Comparison of ENCODE assay signal across 20 cellular contexts in the genomic region with DNA sequence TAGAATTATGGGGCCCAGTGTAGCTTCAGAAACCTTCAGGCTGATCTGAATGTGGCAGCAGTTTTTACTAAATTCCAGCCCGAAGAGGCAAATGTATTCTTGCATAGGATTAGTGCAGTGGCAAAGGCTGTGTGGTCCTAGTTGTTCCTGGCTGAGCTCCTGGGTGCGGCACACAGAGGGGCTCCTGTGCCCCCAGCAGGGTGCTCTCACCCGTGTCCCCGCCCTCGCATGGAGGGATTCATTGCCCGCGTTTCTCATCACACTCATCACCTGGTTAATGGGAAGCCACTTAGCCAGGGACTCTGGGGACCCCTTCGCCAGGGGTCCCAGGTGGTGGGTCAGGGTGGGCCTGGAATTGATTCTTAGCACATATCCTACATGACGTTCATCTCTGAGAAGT. TPM values are rescaled to one million over a fixed set of nuclear protein-coding genes. Genes with fewer than 3 reads are reported as not detected.
DNase-seq lines count a peak whose midpoint lies in the region; ATAC-seq, FAIRE-seq and TF ChIP-seq lines count a peak whose summit lies in the region.
"Had no signal": no experiment of that assay in that cellular context is flagged by ENCODE, and none has a peak within 500 bp of the region (broad histone marks: within the 10 kb centered on the region; RNA-seq: fewer than 3 reads in every experiment).

No MANE protein-coding gene starts in this region.

- TF ChIP-seq RAD21 in H1 (IDR thresholded peaks at IDR 0.05 in 1 of 2, conservative IDR thresholded peaks at IDR 0.05 in 1 of 2; ENCODE audit: low read depth in 2 of 2, low read length in 2 of 2) = no peak

- no peak overlapping the region for H3K14ac ChIP-seq in H1 (ENCODE audit: insufficient read length)

- no peak overlapping the region for H3K4ac ChIP-seq in H1 (replicated peaks; ENCODE audit: insufficient read length, low read depth, low read length)

- peaks cover 8% of the 10 kb centered on the region; the same call in 1 of the 2 replicates for H3K23me2 ChIP-seq in H1 (ENCODE audit: low read depth, low read length)

- no peak overlapping the region for H4K91ac ChIP-seq in H1 (replicated peaks; ENCODE audit: insufficient read length, low read length)

- H3K4me1 ChIP-seq in H1 (replicated peaks in 1 of 4; ENCODE audit: control insufficient read depth in 3 of 4, insufficient read depth in 4 of 4, low read length in 3 of 4) (peaks cover 0 to 12% (median 5%) of the 10 kb centered on the region in 4 experiments; a peak in 5 of 7 replicates), osteoblast (ENCODE audit: insufficient read depth, low read length) (no peaks in the 10 kb centered on the region), spleen (peaks cover 18 to 34% (median 27%) of the 10 kb centered on the region in 6 donors)
- H3K4me1 ChIP-seq: A549, HAP-1 had no signal

- no peaks in the 10 kb centered on the region for H3K9me3 ChIP-seq in H1 (ENCODE audit: insufficient read depth in 2 of 2, low read depth in 1 of 2, low read length in 1 of 2)
- H3K9me3 ChIP-seq in osteoblast (ENCODE audit: low read depth, low read length) = no peaks in the 10 kb centered on the region
- H3K9me3 ChIP-seq in spleen = no peaks in the 10 kb centered on the region
- H3K9me3 ChIP-seq: A549, HAP-1 had no signal

- H2AK5ac ChIP-seq in H1 (ENCODE audit: low read depth, low read length) = no peak overlapping the region

- H3K27ac ChIP-seq in H1 (ENCODE audit: low read depth, low read length) (no peak overlapping the region), osteoblast (ENCODE audit: low read depth, low read length) (no peak overlapping the region), spleen (no peak overlapping the region)
- H3K27ac ChIP-seq: 22Rv1, A549, C4-2B had no signal

- peak; percentile 31 for DNase-seq in activated effector memory CD4-positive, alpha-beta T cell treated with anti-CD3 and anti-CD28 coated beads, Interleukin-2, amount 50 U/mL, for 16 hours
- no peak for DNase-seq in activated effector memory CD4-positive, alpha-beta T cell treated with Interleukin-2 at 50 U/mL for 16 hours
- DNase-seq in H1 (ENCODE audit: low read depth in 1 of 2, low spot score in 2 of 2) (no peak), osteoblast (ENCODE audit: insufficient read length, low spot score, missing footprints) (peak; percentile 83), spleen (peak; percentile 55), EL (no peak)
- no peak for DNase-seq in stimulated activated CD4-positive, alpha-beta T cell treated with anti-CD3 and anti-CD28 coated beads, Interleukin-2, amount 100 ng/mL, for 48 hours
- DNase-seq: AML-193, DMS79 treated with DMSO at 0.1 percent for 48 hours had no signal

- H3K27me3 ChIP-seq in H1 (replicated peaks in 1 of 4; ENCODE audit: control insufficient read depth in 3 of 4, extremely low read depth in 1 of 4, insufficient read depth in 3 of 4, low read length in 3 of 4) (peaks cover 20 to 38% (median 37%) of the 10 kb centered on the region in 4 experiments), osteoblast (ENCODE audit: insufficient read depth, low read length) (peaks cover 39% of the 10 kb centered on the region), spleen (replicated peaks in 1 of 7) (peaks cover 0 to 45% (median 37%) of the 10 kb centered on the region in 7 donors)

- no peaks in the 10 kb centered on the region for H3K36me3 ChIP-seq in H1 (ENCODE audit: control insufficient read depth in 2 of 4, insufficient read depth in 4 of 4, low read length in 3 of 4)
- H3K36me3 ChIP-seq in osteoblast (ENCODE audit: insufficient read depth, low read length) = no peaks in the 10 kb centered on the region
- no peaks in the 10 kb centered on the region for H3K36me3 ChIP-seq in spleen
- H3K36me3 ChIP-seq: HAP-1 had no signal

- H4K20me1 ChIP-seq in H1 (replicated peaks in 1 of 2; ENCODE audit: control insufficient read depth in 1 of 2, insufficient read depth in 2 of 2, low read length in 2 of 2) (peaks cover under 1 to 6% of the 10 kb centered on the region in 2 experiments), osteoblast (ENCODE audit: insufficient read depth, low read length) (no peaks in the 10 kb centered on the region)

- H2AFZ ChIP-seq in H1 (ENCODE audit: low read length) = no peak overlapping the region
- H2AFZ ChIP-seq in osteoblast (ENCODE audit: low read length) = no peak overlapping the region

- H3K56ac ChIP-seq in H1 (replicated peaks; ENCODE audit: insufficient read length, low read depth, low read length) = no peak overlapping the region

- no peak for FAIRE-seq in H1 (lab: Jason Lieb, UNC)
- FAIRE-seq: A549, GM12878, GM19239 had no signal

- no peak overlapping the region for H2BK15ac ChIP-seq in H1 (ENCODE audit: low read length)

- H4K5ac ChIP-seq in H1 (ENCODE audit: insufficient read length, low read depth, low read length) = no peak overlapping the region

- CTCF ChIA-PET in H1 (lab: Charles Lee; ENCODE audit: partially characterized antibody) = no interaction called here

- H4K8ac ChIP-seq in H1 (ENCODE audit: extremely low read depth, insufficient read depth, low read length) = peak overlapping the region; percentile 51; the same call in 1 of the 2 replicates

- H2BK120ac ChIP-seq in H1 (replicated peaks; ENCODE audit: low read depth, low read length) = no peak overlapping the region

- TF ChIP-seq EP300 in H1 (IDR thresholded peaks at IDR 0.05; ENCODE audit: borderline replicate concordance in 1 of 2, low read depth in 2 of 2, low read length in 2 of 2) = no peak

- no peak overlapping the region for H2BK20ac ChIP-seq in H1 (ENCODE audit: low read length)

- H3K9ac ChIP-seq in H1 (replicated peaks in 1 of 4; ENCODE audit: extremely low read depth in 1 of 4, low read depth in 3 of 4, low read length in 3 of 4) = no peak overlapping the region

- H3K4me3 ChIP-seq in H1 (ENCODE audit: extremely low read depth in 1 of 4, insufficient read depth in 2 of 4, low read depth in 3 of 4, low read length in 4 of 4) (no peak overlapping the region), osteoblast (ENCODE audit: insufficient read depth, low read length) (no peak overlapping the region), spleen (no peak overlapping the region)
- H3K4me3 ChIP-seq: A549, GM12878, HAP-1 had no signal

- no peak for ATAC-seq in GM18858 (IDR thresholded peaks at IDR 0.05; ENCODE audit: unreplicated experiment)
- ATAC-seq: A549, GM12878 had no signal

- no peak overlapping the region for H2BK12ac ChIP-seq in H1 (ENCODE audit: low read depth, low read length)

- intact Hi-C loops in spleen (cut with DNase I; ENCODE audit: low total_unique reads) = no loop called here

- TF ChIP-seq POLR2A in H1 (IDR thresholded peaks at IDR 0.05; ENCODE audit: control extremely low read depth in 1 of 2, low read depth in 2 of 2, low read length in 2 of 2) = no peak
- TF ChIP-seq POLR2A in spleen (IDR thresholded peaks at IDR 0.05) = no peak

- H3K23ac ChIP-seq in H1 (ENCODE audit: insufficient read length) = no peak overlapping the region

- POLR2A ChIA-PET in H1 (lab: Charles Lee; ENCODE audit: partially characterized antibody) = no interaction called here

- H3K4me2 ChIP-seq in H1 (ENCODE audit: insufficient read depth in 1 of 2, low read depth in 2 of 2, low read length in 2 of 2) (no peak overlapping the region), osteoblast (ENCODE audit: insufficient read depth, low read length) (no peak overlapping the region)
- H3K4me2 ChIP-seq: A549 had no signal

- no peaks in the 10 kb centered on the region for H3K79me2 ChIP-seq in H1 (ENCODE audit: control insufficient read depth in 1 of 2, insufficient read depth in 2 of 2, low read length in 2 of 2)
- no peaks in the 10 kb centered on the region for H3K79me2 ChIP-seq in osteoblast (ENCODE audit: insufficient read depth, low read length)

- H2BK5ac ChIP-seq in H1 (ENCODE audit: low read depth, low read length) = no peak overlapping the region

- H3K18ac ChIP-seq in H1 (ENCODE audit: extremely low read depth, low read length) = no peak overlapping the region

- WGBS in H1 (ENCODE audit: extremely low coverage in 1 of 2, insufficient coverage in 1 of 2, insufficient read length in 1 of 2, insufficient replicate concordance in 2 of 2, low coverage in 1 of 2, low lambda C conversion rate in 2 of 2, missing lambda C conversion rate in 1 of 2), 2 experiments = 84% methylated on average over 9 of the region's 9 CpGs; no CpG with 5 or more reads in 1 of the 2 experiments
- WGBS in spleen, 5 donors = 86 to 94% (median 90%) methylated on average over 9 of the region's 9 CpGs

- TF ChIP-seq CTCF in H1 (IDR thresholded peaks at IDR 0.05; ENCODE audit: control extremely low read depth in 1 of 3, insufficient read depth in 1 of 3, low read depth in 1 of 3, low read length in 3 of 3) (no peak), osteoblast (IDR thresholded peaks at IDR 0.05; ENCODE audit: extremely low read depth, low read depth, low read length) (no peak), spleen (IDR thresholded peaks at IDR 0.05 in 8 of 11, conservative IDR thresholded peaks at IDR 0.05 in 3 of 11) (no peak)

- H3K79me1 ChIP-seq in H1 (ENCODE audit: low read depth, low read length) = no peaks in the 10 kb centered on the region

TF ChIP-seq in H1, 55 proteins besides CTCF, POLR2A, EP300 and RAD21 (continues in another document):
- TF ChIP-seq EGR1 (IDR thresholded peaks at IDR 0.05; ENCODE audit: borderline replicate concordance, low read depth, low read length) (no peak), RBBP5 (IDR thresholded peaks at IDR 0.05; ENCODE audit: borderline replicate concordance, low read depth, low read length) (no peak), TAF1 (IDR thresholded peaks at IDR 0.05; ENCODE audit: low read depth, low read length) (no peak), ZNF274 (IDR thresholded peaks at IDR 0.05; ENCODE audit: borderline replicate concordance, extremely low read depth, low read length) (no peak), JUND (IDR thresholded peaks at IDR 0.05; ENCODE audit: low read length) (no peak)
- TF ChIP-seq, protein P1, sequence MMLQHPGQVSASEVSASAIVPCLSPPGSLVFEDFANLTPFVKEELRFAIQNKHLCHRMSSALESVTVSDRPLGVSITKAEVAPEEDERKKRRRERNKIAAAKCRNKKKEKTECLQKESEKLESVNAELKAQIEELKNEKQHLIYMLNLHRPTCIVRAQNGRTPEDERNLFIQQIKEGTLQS (IDR thresholded peaks at IDR 0.05; ENCODE audit: insufficient read depth, low read depth, low read length) = no peak

RNA-seq across cellular contexts. Expression of a gene that starts 3.9 kb away (rescaled TPM):
- 0.19 TPM in 1 of 2 replicates, not detected in the other for total RNA-seq in H1 (2021; fragmentation: NEBNext Ultra II Directional; extraction: Animal tissue kit (Norgen Biotek cat#: 25700))
- 0.71 and 0.74 TPM in 2 replicates for polyA plus RNA-seq in H1 (2011; rRNA removed)
- polyA plus RNA-seq in H1 (2011; cell fraction: cytosol; rRNA removed) = 0.52 TPM
- polyA plus RNA-seq in H1 (2011; cell fraction: nucleus; rRNA removed) = 0.57 TPM
- polyA plus RNA-seq in H1 (2012, experiment 1 of 2) = 0.23 to 0.52 TPM (median 0.32 TPM) in 3 of 4 replicates, not detected in the other
- polyA plus RNA-seq in H1 (2012, experiment 2 of 2) = 0.14 TPM
- 0.10 TPM for polyA plus RNA-seq in H1 (2013, experiment 1 of 2)
- 0.04 TPM for polyA plus RNA-seq in H1 (2013, experiment 2 of 2)
- 0.13 TPM in 1 of 2 replicates, not detected in the other for polyA minus RNA-seq in H1 (2011; rRNA and poly(A)+ RNA removed)
- polyA minus RNA-seq in H1 (2011; cell fraction: cytosol; rRNA and poly(A)+ RNA removed) = not detected
- polyA minus RNA-seq in H1 (2011; cell fraction: nucleus; rRNA and poly(A)+ RNA removed) = not detected
- total RNA-seq in osteoblast = not detected in 2 replicates
- 1 to 10 TPM in 3 of 7 donors, under 1 TPM in 3, not detected in 1; 0.17 to 3.2 (median 1.1) TPM for total RNA-seq in spleen
- polyA plus RNA-seq in spleen = under 1 TPM; 0.15 to 0.38 (median 0.22) TPM
- total RNA-seq: CD4-positive, alpha-beta T cell; H4; HT-29 had no signal
- polyA plus RNA-seq: A549, BJ had no signal

Comparison
In these comparisons a context has a peak if more than half of its experiments do, and no peak if none do; other contexts are left out.
1. DNase-seq: peak in activated effector memory CD4-positive, alpha-beta T cell treated with anti-CD3 and anti-CD28 coated beads, Interleukin-2, amount 50 U/mL, for 16 hours (single experiment), osteoblast (single experiment) and spleen (single experiment); none in activated effector memory CD4-positive, alpha-beta T cell treated with Interleukin-2 at 50 U/mL for 16 hours (single experiment), H1 (0 of 2), stimulated activated CD4-positive, alpha-beta T cell treated with anti-CD3 and anti-CD28 coated beads, Interleukin-2, amount 100 ng/mL, for 48 hours (0 of 2) and EL (single experiment).